ENCODE assay signal across 16 cellular contexts in the genomic region with DNA sequence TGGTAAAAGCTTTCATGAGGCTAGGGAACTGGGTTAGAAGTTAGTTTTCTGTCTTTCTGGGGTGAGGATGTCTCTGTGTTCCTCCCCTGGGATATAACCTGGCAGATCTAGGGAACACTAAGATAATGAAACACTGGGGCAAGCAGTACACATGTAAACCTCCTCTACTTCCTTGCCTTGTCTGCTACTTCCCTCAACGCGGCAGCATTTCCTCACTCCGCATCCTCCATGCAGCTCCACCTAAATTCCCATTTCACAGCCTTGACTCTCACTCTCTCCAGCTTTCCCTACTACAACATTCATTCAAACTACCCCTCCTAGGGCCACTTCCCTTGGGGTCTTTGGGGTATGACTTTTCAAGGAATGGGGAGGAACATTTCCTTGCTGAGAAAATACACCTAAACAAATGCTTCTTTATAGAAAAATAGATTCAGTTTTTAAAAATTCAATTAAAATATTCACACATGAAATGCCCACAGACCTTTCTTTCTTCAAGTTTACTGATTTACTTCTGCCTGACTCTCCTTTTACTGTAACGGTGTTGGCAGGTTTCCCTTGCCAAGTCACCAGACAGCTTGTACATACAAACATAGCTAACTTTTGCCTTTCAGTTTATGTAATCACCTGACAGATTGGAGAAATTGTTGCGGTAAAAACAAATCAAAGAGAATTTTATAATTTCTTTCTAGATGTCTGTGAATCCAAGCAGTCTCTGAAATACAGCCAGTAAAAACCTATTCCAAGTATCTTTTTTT.
DNase-seq lines count a peak whose midpoint lies in the region; ATAC-seq and TF ChIP-seq lines count a peak whose summit lies in the region.
"Had no signal": no experiment of that assay in that cellular context is flagged by ENCODE, and none has a peak within 500 bp of the region (broad histone marks: within the 10 kb centered on the region; RNA-seq: fewer than 3 reads in every experiment).

No MANE protein-coding gene starts in this region.

- H3K27ac ChIP-seq in left ventricle myocardium inferior (replicated peaks), result no peak overlapping the region
- no peak overlapping the region for H3K27ac ChIP-seq in left lung
- no peak overlapping the region for H3K27ac ChIP-seq in upper lobe of right lung
- no peak overlapping the region for H3K27ac ChIP-seq in Karpas-422 (ENCODE audit: low read length)
- H3K27ac ChIP-seq: Peyer's patch had no signal

- ATAC-seq in left ventricle myocardium superior, result no peak
- ATAC-seq in left lung, result peak; percentile 49
- ATAC-seq in upper lobe of right lung, result peak; percentile 65
- ATAC-seq in GM19324 (IDR thresholded peaks at IDR 0.05; ENCODE audit: low FRiP score, unreplicated experiment), result no peak
- no peak for ATAC-seq in GM18517 (IDR thresholded peaks at IDR 0.05; ENCODE audit: unreplicated experiment)
- ATAC-seq: stimulated activated effector memory CD8-positive, alpha-beta T cell treated with anti-CD3 and anti-CD28 coated beads, Interleukin-12 subunit alpha, Interleukin-12 subunit beta, amount 100 ng/mL, for 72 hours had no signal

- H3K9me2 ChIP-seq in Karpas-422 (replicated peaks; ENCODE audit: insufficient read depth, low read length), result no peaks in the 10 kb centered on the region

- H3K4me1 ChIP-seq in left ventricle myocardium inferior (peaks cover 4% of the 10 kb centered on the region), left lung (no peaks in the 10 kb centered on the region), upper lobe of right lung (no peaks in the 10 kb centered on the region), Karpas-422 (ENCODE audit: low read length) (no peaks in the 10 kb centered on the region)
- H3K4me1 ChIP-seq: Peyer's patch had no signal

- TF ChIP-seq CTCF in left ventricle myocardium inferior (IDR thresholded peaks at IDR 0.05; ENCODE audit: borderline replicate concordance) (peak; percentile 9), left lung (IDR thresholded peaks at IDR 0.05) (no peak), upper lobe of right lung (IDR thresholded peaks at IDR 0.05) (no peak)

- H3K36me3 ChIP-seq in left ventricle myocardium inferior (no peaks in the 10 kb centered on the region), left lung (no peaks in the 10 kb centered on the region), upper lobe of right lung (no peaks in the 10 kb centered on the region), Karpas-422 (ENCODE audit: insufficient read depth, low read length) (no peaks in the 10 kb centered on the region)
- H3K36me3 ChIP-seq: Peyer's patch had no signal

- DNase-seq in left ventricle myocardium inferior (no peak), left ventricle myocardium superior (no peak), dermis blood vessel endothelial cell (peak; percentile 56), left lung (no peak), upper lobe of right lung (no peak), Karpas-422 (no peak)
- DNase-seq: activated CD4-positive, alpha-beta T cell treated with anti-CD3 and anti-CD28 coated beads, Interleukin-2, amount 10 ng/mL, durations not matched to agents 24 days and 14 days; hippocampal formation; NCI-H1417; NCI-H524; Peyer's patch; stimulated activated CD4-positive, alpha-beta T cell treated with anti-CD3 and anti-CD28 coated beads, Interleukin-4, amount 100 ng/mL, for 24 hours; T-helper 1 cell had no signal

- H3K9me3 ChIP-seq in left ventricle myocardium inferior (replicated peaks), result peaks cover 9% of the 10 kb centered on the region
- H3K9me3 ChIP-seq in left lung, result no peaks in the 10 kb centered on the region
- no peaks in the 10 kb centered on the region for H3K9me3 ChIP-seq in upper lobe of right lung
- no peaks in the 10 kb centered on the region for H3K9me3 ChIP-seq in Karpas-422 (ENCODE audit: low read length)
- H3K9me3 ChIP-seq: Peyer's patch had no signal

- no peak overlapping the region for H3K4me2 ChIP-seq in Karpas-422 (ENCODE audit: low read depth, low read length, poor library complexity, severe bottlenecking)

- no peaks in the 10 kb centered on the region for H4K20me1 ChIP-seq in Karpas-422 (ENCODE audit: insufficient read depth, low read depth, low read length)

- H3K79me2 ChIP-seq in Karpas-422 (ENCODE audit: low read length), result no peaks in the 10 kb centered on the region

- intact Hi-C loops in left ventricle myocardium inferior (cut with micrococcal nuclease) (no loop called here), left ventricle myocardium superior (cut with micrococcal nuclease) (no loop called here), left lung (cut with DNase I) (no loop called here), upper lobe of right lung (cut with DNase I) (no loop called here)

- H2AFZ ChIP-seq in Karpas-422 (ENCODE audit: low read length), result no peak overlapping the region

- H3K9ac ChIP-seq in Karpas-422 (ENCODE audit: low read length), result no peak overlapping the region

- H3K27me3 ChIP-seq in left ventricle myocardium inferior (ENCODE audit: low read depth) (no peaks in the 10 kb centered on the region), left lung (no peaks in the 10 kb centered on the region), upper lobe of right lung (no peaks in the 10 kb centered on the region), Karpas-422 (ENCODE audit: low read length) (no peaks in the 10 kb centered on the region)
- H3K27me3 ChIP-seq: Peyer's patch had no signal

- H3K4me3 ChIP-seq in left ventricle myocardium inferior (no peak overlapping the region), left lung (no peak overlapping the region), upper lobe of right lung (no peak overlapping the region), Karpas-422 (ENCODE audit: low read length) (no peak overlapping the region)
- H3K4me3 ChIP-seq: Peyer's patch had no signal

Comparison
In these comparisons a context has a peak if more than half of its experiments do, and no peak if none do; other contexts are left out.
1. ATAC-seq: peak in left lung (single experiment) and upper lobe of right lung (single experiment); none in left ventricle myocardium superior (single experiment), GM19324 (single experiment) and GM18517 (single experiment).